8 cellular contexts compared by ENCODE assay signal in the genomic region with DNA sequence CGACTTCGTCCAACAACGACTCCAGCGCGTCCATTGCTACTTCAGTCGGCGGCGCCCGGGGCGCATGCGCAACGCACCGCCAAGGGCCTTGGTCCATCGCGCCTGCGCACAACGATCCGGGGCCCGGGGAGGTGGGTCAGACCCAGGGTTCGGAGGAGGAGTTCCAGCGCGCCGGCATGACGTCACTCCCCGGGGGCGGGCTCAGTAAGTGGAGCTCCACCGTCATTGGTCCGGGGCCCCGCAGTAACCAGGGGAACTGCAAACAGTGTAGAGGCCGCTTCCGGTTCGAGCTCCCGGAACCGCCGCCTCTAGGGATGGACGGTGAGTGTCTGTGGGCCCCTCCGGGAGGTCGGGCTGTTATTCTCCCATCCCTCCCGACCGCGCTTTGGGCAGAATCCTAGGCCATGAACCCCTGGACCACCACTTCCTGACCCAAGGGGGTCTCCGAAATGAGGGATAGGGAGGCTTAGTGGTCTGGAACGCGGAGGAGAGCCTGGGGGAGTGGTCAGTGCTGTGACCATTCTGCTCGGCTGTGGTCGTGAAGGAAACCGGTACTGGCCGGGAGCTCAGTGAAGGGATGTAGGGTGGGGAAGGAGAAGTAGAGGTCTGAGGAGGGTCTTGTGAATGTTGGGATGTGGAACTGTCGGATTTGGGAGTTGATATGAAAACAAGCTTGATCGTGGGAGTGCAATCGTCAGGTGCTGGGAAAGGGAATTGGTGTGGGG.
DNase-seq lines count a peak whose midpoint lies in the region; ATAC-seq, FAIRE-seq and TF ChIP-seq lines count a peak whose summit lies in the region.

A gene with protein sequence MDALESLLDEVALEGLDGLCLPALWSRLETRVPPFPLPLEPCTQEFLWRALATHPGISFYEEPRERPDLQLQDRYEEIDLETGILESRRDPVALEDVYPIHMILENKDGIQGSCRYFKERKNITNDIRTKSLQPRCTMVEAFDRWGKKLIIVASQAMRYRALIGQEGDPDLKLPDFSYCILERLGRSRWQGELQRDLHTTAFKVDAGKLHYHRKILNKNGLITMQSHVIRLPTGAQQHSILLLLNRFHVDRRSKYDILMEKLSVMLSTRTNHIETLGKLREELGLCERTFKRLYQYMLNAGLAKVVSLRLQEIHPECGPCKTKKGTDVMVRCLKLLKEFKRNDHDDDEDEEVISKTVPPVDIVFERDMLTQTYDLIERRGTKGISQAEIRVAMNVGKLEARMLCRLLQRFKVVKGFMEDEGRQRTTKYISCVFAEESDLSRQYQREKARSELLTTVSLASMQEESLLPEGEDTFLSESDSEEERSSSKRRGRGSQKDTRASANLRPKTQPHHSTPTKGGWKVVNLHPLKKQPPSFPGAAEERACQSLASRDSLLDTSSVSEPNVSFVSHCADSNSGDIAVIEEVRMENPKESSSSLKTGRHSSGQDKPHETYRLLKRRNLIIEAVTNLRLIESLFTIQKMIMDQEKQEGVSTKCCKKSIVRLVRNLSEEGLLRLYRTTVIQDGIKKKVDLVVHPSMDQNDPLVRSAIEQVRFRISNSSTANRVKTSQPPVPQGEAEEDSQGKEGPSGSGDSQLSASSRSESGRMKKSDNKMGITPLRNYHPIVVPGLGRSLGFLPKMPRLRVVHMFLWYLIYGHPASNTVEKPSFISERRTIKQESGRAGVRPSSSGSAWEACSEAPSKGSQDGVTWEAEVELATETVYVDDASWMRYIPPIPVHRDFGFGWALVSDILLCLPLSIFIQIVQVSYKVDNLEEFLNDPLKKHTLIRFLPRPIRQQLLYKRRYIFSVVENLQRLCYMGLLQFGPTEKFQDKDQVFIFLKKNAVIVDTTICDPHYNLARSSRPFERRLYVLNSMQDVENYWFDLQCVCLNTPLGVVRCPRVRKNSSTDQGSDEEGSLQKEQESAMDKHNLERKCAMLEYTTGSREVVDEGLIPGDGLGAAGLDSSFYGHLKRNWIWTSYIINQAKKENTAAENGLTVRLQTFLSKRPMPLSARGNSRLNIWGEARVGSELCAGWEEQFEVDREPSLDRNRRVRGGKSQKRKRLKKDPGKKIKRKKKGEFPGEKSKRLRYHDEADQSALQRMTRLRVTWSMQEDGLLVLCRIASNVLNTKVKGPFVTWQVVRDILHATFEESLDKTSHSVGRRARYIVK (N-terminal part only) (minus strand): TSS at position 57 of the 725 bp plus-strand sequence. CDS start 23 bp downstream, at position 34.
Gene KATNIP, plus strand, starts transcription at position 288 of the 725 bp plus-strand sequence. Its CDS starts 27 bp downstream, at position 315.

- no peak for TF ChIP-seq CTCF in Loucy (conservative IDR thresholded peaks at IDR 0.05; ENCODE audit: low read length)
- TF ChIP-seq CTCF in fibroblast of pulmonary artery (IDR thresholded peaks at IDR 0.05; ENCODE audit: low read length, missing control alignments), result no peak
- no peak for TF ChIP-seq CTCF in nephron progenitor cell (IDR thresholded peaks at IDR 0.05)

- no peaks in the 10 kb centered on the region for H3K27me3 ChIP-seq in Loucy (ENCODE audit: insufficient read depth, low read length, poor library complexity, severe bottlenecking)

- H3K79me2 ChIP-seq in Loucy (ENCODE audit: insufficient read depth, low read length), result peaks cover 35% of the 10 kb centered on the region

- H3K36me3 Mint-ChIP-seq in nephron progenitor cell (ENCODE audit: low read depth), result peaks cover 21% of the 10 kb centered on the region

- no peaks in the 10 kb centered on the region for H3K27me3 Mint-ChIP-seq in nephron progenitor cell (ENCODE audit: low read depth, poor library complexity)
- no peaks in the 10 kb centered on the region for H3K27me3 Mint-ChIP-seq in stimulated activated naive CD8-positive, alpha-beta T cell treated with anti-CD3 and anti-CD28 coated beads, Interleukin-15, amount 100 ng/mL, for 72 hours

- peak; percentile 99 for ATAC-seq in stimulated activated naive CD8-positive, alpha-beta T cell treated with anti-CD3 and anti-CD28 coated beads, Interleukin-15, amount 100 ng/mL, for 72 hours

- no peaks in the 10 kb centered on the region for H3K9me3 ChIP-seq in Loucy (ENCODE audit: insufficient read depth, low read depth, low read length)

- no peak for FAIRE-seq in H54 (lab: Jason Lieb, UNC)

- H3K4me3 Mint-ChIP-seq in nephron progenitor cell, result peak within 1 kb of the TSS; percentile 99
- H3K4me3 Mint-ChIP-seq in stimulated activated naive CD8-positive, alpha-beta T cell treated with anti-CD3 and anti-CD28 coated beads, Interleukin-15, amount 100 ng/mL, for 72 hours, result peak within 1 kb of the TSS; percentile 95 to 98

- DNase-seq in EL (peak; percentile 98), H54 (ENCODE audit: insufficient read length, low spot score) (peak; percentile 99), fibroblast of pulmonary artery (ENCODE audit: low read depth) (peak; percentile 98), nephron progenitor cell (peak; percentile 100)
- peak; percentile 100 for DNase-seq in activated T-helper 9 cell treated with anti-CD3 and anti-CD28 coated beads, Interleukin-2, amount 50 U/mL, for 16 hours (ENCODE audit: low read depth)
- peak; percentile 100 for DNase-seq in stimulated activated naive CD8-positive, alpha-beta T cell treated with anti-CD3 and anti-CD28 coated beads, Interleukin-15, amount 100 ng/mL, for 72 hours

- peaks cover 6% of the 10 kb centered on the region; the same call in 1 of the 2 replicates for H3K36me3 ChIP-seq in Loucy (ENCODE audit: insufficient read depth, low read length)

- peaks cover 47% of the 10 kb centered on the region for H3K4me1 Mint-ChIP-seq in nephron progenitor cell
- peaks cover 42% of the 10 kb centered on the region for H3K4me1 Mint-ChIP-seq in stimulated activated naive CD8-positive, alpha-beta T cell treated with anti-CD3 and anti-CD28 coated beads, Interleukin-15, amount 100 ng/mL, for 72 hours

- peak within 1 kb of the TSS; percentile 99 for H3K27ac Mint-ChIP-seq in nephron progenitor cell
- peak within 1 kb of the TSS; percentile 99 to 100 for H3K27ac Mint-ChIP-seq in stimulated activated naive CD8-positive, alpha-beta T cell treated with anti-CD3 and anti-CD28 coated beads, Interleukin-15, amount 100 ng/mL, for 72 hours

- H4K20me1 ChIP-seq in Loucy (ENCODE audit: insufficient read depth, low read length, poor library complexity, severe bottlenecking), result peaks cover 11% of the 10 kb centered on the region

- H3K4me2 ChIP-seq in Loucy (ENCODE audit: low read depth, low read length, poor library complexity, severe bottlenecking), result peak within 1 kb of the TSS; percentile 91

- peak within 1 kb of the TSS; percentile 76 for H3K9ac ChIP-seq in Loucy (ENCODE audit: low read depth, low read length, poor library complexity, severe bottlenecking)

- H2AFZ ChIP-seq in Loucy (ENCODE audit: low read length), result peak within 1 kb of the TSS; percentile 93

- H3K9me2 ChIP-seq in Loucy (replicated peaks; ENCODE audit: low read depth, low read length), result no peaks in the 10 kb centered on the region

- H3F3A ChIP-seq in Loucy (ENCODE audit: low read depth), result no peaks in the 10 kb centered on the region

- TF ChIP-seq POLR2A in H54 (IDR thresholded peaks at IDR 0.05; ENCODE audit: low read depth, low read length), result peak; percentile 84
- TF ChIP-seq POLR2A in Raji (IDR thresholded peaks at IDR 0.05; ENCODE audit: insufficient read depth, low read depth, low read length), result peak; percentile 90

- H3K9me3 Mint-ChIP-seq in nephron progenitor cell, result no peaks in the 10 kb centered on the region
- H3K9me3 Mint-ChIP-seq in stimulated activated naive CD8-positive, alpha-beta T cell treated with anti-CD3 and anti-CD28 coated beads, Interleukin-15, amount 100 ng/mL, for 72 hours, result no peaks in the 10 kb centered on the region

- peak within 1 kb of the TSS; percentile 98 for H3K4me3 ChIP-seq in Loucy (ENCODE audit: low read length, poor library complexity, severe bottlenecking)
- H3K4me3 ChIP-seq in fibroblast of pulmonary artery (replicated peaks; ENCODE audit: low read depth, low read length), result peak within 1 kb of the TSS; percentile 100

- peaks cover 34% of the 10 kb centered on the region for H3K4me1 ChIP-seq in Loucy (ENCODE audit: insufficient read depth, low read length, poor library complexity, severe bottlenecking)

Comparison
In these comparisons a context has a peak if more than half of its experiments do, and no peak if none do; other contexts are left out.
1. Peak in every context shown above with its lines: DNase-seq, ATAC-seq and H3K4me3 ChIP-seq.